Comparison of ENCODE assay signal across 1 cellular context in the genomic region with DNA sequence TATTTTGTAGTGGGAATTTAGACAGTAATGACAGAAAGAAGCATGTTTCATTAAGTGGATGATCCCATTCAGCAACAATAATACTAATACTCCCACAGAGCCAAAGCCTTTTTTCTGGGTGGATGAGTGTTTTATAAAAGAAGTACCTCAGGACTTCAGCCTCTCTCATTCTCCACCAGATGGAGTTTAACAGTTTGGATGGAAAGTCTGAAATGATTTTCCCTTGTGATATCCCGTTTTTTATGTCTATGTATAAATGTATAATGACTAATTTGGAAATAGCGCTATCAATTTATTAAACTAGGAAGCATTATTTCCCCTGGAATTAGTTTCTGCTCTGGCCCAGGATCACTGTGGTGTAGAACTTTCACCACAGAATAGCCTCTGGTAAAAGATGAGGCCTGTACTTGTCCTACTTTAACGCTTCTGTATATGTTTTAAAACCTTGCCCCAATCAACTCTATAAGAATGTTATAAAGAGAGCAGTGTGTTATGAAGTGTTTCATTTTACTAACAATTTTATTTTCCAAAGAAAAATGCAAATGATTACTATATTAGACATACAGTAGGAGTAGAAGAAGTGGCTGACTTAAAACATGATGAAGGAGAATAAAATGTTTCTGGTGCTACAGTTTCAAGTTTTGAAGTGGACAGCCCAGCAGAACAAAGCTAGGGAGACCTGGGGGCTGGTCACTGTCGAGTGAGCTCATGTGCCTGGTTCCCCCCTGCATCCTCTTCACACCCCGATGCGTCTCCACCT.
TF ChIP-seq lines count a peak whose summit lies in the region.

No MANE protein-coding gene starts in this region.

TF ChIP-seq in HCT116, 20 proteins besides CTCF, POLR2A, EP300 and RAD21 (continued from another document):
- TF ChIP-seq, protein P1, sequence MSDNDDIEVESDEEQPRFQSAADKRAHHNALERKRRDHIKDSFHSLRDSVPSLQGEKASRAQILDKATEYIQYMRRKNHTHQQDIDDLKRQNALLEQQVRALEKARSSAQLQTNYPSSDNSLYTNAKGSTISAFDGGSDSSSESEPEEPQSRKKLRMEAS (IDR thresholded peaks at IDR 0.05) = no peak
- TF ChIP-seq CBX3 (IDR thresholded peaks at IDR 0.05; ENCODE audit: low read depth) (no peak), SRF (IDR thresholded peaks at IDR 0.05; ENCODE audit: low read depth) (no peak), CEBPB (IDR thresholded peaks at IDR 0.05; ENCODE audit: low read depth) (no peak), ELF1 (IDR thresholded peaks at IDR 0.05; ENCODE audit: borderline replicate concordance, low read depth) (no peak), EZH2 (IDR thresholded peaks at IDR 0.05) (no peak), POLR2AphosphoS5 (IDR thresholded peaks at IDR 0.05; ENCODE audit: low read depth, low read length) (no peak), YY1 (IDR thresholded peaks at IDR 0.05; ENCODE audit: extremely low read depth, insufficient replicate concordance, low read depth, low read length) (no peak), EGR1 (IDR thresholded peaks at IDR 0.05; ENCODE audit: low read depth) (no peak), EZH2phosphoT487 (IDR thresholded peaks at IDR 0.05; ENCODE audit: borderline replicate concordance) (no peak)
- TF ChIP-seq, protein P2, sequence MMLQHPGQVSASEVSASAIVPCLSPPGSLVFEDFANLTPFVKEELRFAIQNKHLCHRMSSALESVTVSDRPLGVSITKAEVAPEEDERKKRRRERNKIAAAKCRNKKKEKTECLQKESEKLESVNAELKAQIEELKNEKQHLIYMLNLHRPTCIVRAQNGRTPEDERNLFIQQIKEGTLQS (IDR thresholded peaks at IDR 0.05) = no peak
